Comparison of ENCODE assay signal across 8 cellular contexts in the genomic region with DNA sequence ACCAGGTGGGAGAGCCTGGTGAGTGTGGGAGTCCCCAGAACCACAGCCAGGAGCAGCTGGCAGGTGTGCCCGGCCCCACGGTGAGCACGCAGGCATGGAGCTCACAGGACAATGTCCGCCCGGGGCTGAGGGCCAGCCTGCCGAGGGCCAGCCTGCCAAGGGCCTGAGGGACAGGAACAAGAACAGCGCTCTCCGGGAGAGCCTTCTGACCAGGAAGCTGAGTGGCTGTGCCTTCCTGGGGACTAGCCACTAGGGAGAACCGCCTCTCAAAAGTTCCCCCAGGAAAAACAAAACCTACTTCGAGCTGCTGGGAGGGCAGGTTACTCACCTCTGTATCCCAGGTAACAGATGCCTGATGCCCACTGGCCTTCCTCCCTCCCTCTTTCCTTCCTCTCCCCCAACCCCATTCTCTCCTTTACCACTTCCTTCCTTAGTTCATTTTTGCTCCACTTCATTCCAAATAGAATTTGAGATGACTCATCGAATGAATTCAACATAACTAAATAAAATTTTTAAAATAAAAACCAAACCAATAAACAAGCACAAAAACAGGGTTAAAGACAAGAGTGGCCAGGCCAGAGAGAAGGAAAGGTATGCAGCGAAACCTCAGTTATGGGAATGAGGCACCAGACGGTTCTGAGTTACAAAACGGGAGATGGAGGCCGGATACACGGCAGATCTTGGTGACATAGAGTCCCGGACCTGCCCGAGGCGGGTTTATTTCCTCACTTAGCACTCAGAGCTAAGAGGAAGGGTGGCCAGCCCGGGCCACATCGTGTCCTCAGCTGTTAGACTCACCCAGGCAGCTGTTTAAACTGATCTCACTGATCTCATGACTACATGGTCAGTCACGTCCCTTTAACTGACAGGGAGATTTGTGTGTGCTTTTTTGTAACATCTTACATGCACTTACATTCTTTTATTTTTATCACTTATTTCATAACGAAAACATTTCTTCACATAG.
DNase-seq lines count a peak whose midpoint lies in the region; ATAC-seq, FAIRE-seq and TF ChIP-seq lines count a peak whose summit lies in the region.

No MANE protein-coding gene starts in this region.

- H3K9me3 Mint-ChIP-seq in activated naive CD4-positive, alpha-beta T cell treated with anti-CD3 and anti-CD28 coated beads, Interleukin-2, amount 10 ng/mL, durations not matched to agents 7 days and 5 days = no peaks in the 10 kb centered on the region

- no peaks in the 10 kb centered on the region for H3K36me3 Mint-ChIP-seq in activated naive CD4-positive, alpha-beta T cell treated with anti-CD3 and anti-CD28 coated beads, Interleukin-2, amount 10 ng/mL, durations not matched to agents 7 days and 5 days

- no peaks in the 10 kb centered on the region for H3K27me3 Mint-ChIP-seq in activated naive CD4-positive, alpha-beta T cell treated with anti-CD3 and anti-CD28 coated beads, Interleukin-2, amount 10 ng/mL, durations not matched to agents 7 days and 5 days

- FAIRE-seq in D721Med (lab: Jason Lieb, UNC) = no peak

- H3K4me1 Mint-ChIP-seq in activated naive CD4-positive, alpha-beta T cell treated with anti-CD3 and anti-CD28 coated beads, Interleukin-2, amount 10 ng/mL, durations not matched to agents 7 days and 5 days = no peaks in the 10 kb centered on the region

- H3K27ac Mint-ChIP-seq in activated naive CD4-positive, alpha-beta T cell treated with anti-CD3 and anti-CD28 coated beads, Interleukin-2, amount 10 ng/mL, durations not matched to agents 7 days and 5 days = no peak overlapping the region

- no peak for ATAC-seq in GM18858 (IDR thresholded peaks at IDR 0.05; ENCODE audit: unreplicated experiment)

- CTCF ChIA-PET in activated naive CD4-positive, alpha-beta T cell treated with anti-CD3 and anti-CD28 coated beads, Interleukin-2, amount 10 ng/mL, durations not matched to agents 7 days and 5 days (lab: Charles Lee) = interaction anchor here (0.7 kb wide), 1 partner anchor 187 kb away, joined by 3 read pairs; no protein-coding TSS in a partner anchor

- TF ChIP-seq CTCF in D721Med (IDR thresholded peaks at IDR 0.05; ENCODE audit: insufficient read depth, missing control alignments) = no peak

- H3K4me3 Mint-ChIP-seq in activated naive CD4-positive, alpha-beta T cell treated with anti-CD3 and anti-CD28 coated beads, Interleukin-2, amount 10 ng/mL, durations not matched to agents 7 days and 5 days = no peak overlapping the region

- DNase-seq in EH (ENCODE audit: low read depth) (peak; percentile 98), RPMI7951 (ENCODE audit: low read depth) (peak; percentile 100), fibroblast of the conjunctiva (ENCODE audit: low read depth) (peak; percentile 23), pons (ENCODE audit: low spot score) (peak; percentile 35), D721Med (ENCODE audit: insufficient read length, low spot score) (no peak)
- no peak for DNase-seq in activated CD8-positive, alpha-beta memory T cell treated with anti-CD3 and anti-CD28 coated beads, Interleukin-2, amount 50 U/mL, for 48 hours
- DNase-seq in activated naive CD4-positive, alpha-beta T cell treated with anti-CD3 and anti-CD28 coated beads, Interleukin-2, amount 10 ng/mL, durations not matched to agents 7 days and 5 days = no peak

Comparison
In these comparisons a context has a peak if more than half of its experiments do, and no peak if none do; other contexts are left out.
1. DNase-seq: peak in EH (single experiment), RPMI7951 (single experiment), fibroblast of the conjunctiva (single experiment) and pons (single experiment); none in activated CD8-positive, alpha-beta memory T cell treated with anti-CD3 and anti-CD28 coated beads, Interleukin-2, amount 50 U/mL, for 48 hours (single experiment), D721Med (single experiment) and activated naive CD4-positive, alpha-beta T cell treated with anti-CD3 and anti-CD28 coated beads, Interleukin-2, amount 10 ng/mL, durations not matched to agents 7 days and 5 days (single experiment).